ENCODE assay signal across 25 cellular contexts in genomic region chr9:133932176-133932575, GRCh38. TPM values are rescaled to one million over a fixed set of nuclear protein-coding genes. Genes with fewer than 3 reads are reported as not detected.
DNase-seq lines count a peak whose midpoint lies in the region; ATAC-seq and TF ChIP-seq lines count a peak whose summit lies in the region.
"Had no signal": no experiment of that assay in that cellular context is flagged by ENCODE, and none has a peak within 500 bp of the region (broad histone marks: within the 10 kb centered on the region; RNA-seq: fewer than 3 reads in every experiment).

No MANE protein-coding gene starts in this region.

- WGBS in heart right ventricle, 2 donors: 45 to 57% methylated on average over 15 of the region's 15 CpGs

- TF ChIP-seq CTCF in right atrium auricular region (IDR thresholded peaks at IDR 0.05) (no peak), heart right ventricle (IDR thresholded peaks at IDR 0.05) (no peak)

- no peaks in the 10 kb centered on the region for H3K9me3 ChIP-seq in right atrium auricular region
- no peaks in the 10 kb centered on the region for H3K9me3 ChIP-seq in heart right ventricle
- no peaks in the 10 kb centered on the region for H3K9me3 ChIP-seq in mucosa of stomach (ENCODE audit: control insufficient read depth, low read length)

- H3K4me1 ChIP-seq in right atrium auricular region (peaks cover 0 to 26% of the 10 kb centered on the region in 2 donors), heart right ventricle (peaks cover 3 to 44% (median 26%) of the 10 kb centered on the region in 9 donors), mucosa of stomach (ENCODE audit: control insufficient read depth, insufficient read depth, low read length) (peaks cover 69% of the 10 kb centered on the region)

- POLR2A ChIA-PET in activated CD4-positive, alpha-beta T cell treated with anti-CD3 and anti-CD28 coated beads for 36 hours (lab: Charles Lee): no interaction called here

- ATAC-seq in Right ventricle myocardium superior (ENCODE audit: poor library complexity) (no peak), heart right ventricle (peak in 4 of 8 donors; percentile 22 to 38 (median 30)), GM19035 (IDR thresholded peaks at IDR 0.05; ENCODE audit: unreplicated experiment) (no peak)
- no peak for ATAC-seq in activated CD4-positive, alpha-beta T cell treated with anti-CD3 and anti-CD28 coated beads for 36 hours
- ATAC-seq: stimulated activated naive CD8-positive, alpha-beta T cell treated with anti-CD3 and anti-CD28 coated beads, Interleukin-15, Interleukin-2, amounts not matched to agents 100 U/mL and 50 U/mL, for 24 hours had no signal

- peak overlapping the region; percentile 37 for H3K9ac ChIP-seq in mucosa of stomach (ENCODE audit: low read length)
- H3K9ac ChIP-seq: KMS-11 had no signal

- H3K4me3 ChIP-seq in right atrium auricular region (no peak overlapping the region), heart right ventricle (peak overlapping the region in 3 of 10 donors; percentile 8 to 11 (median 8)), mucosa of stomach (ENCODE audit: low read length) (no peak overlapping the region)
- H3K4me3 ChIP-seq: smooth muscle cell had no signal

- DNase-seq in Right ventricle myocardium superior: peak; percentile 59
- no peak for DNase-seq in right atrium auricular region (ENCODE audit: low spot score)
- DNase-seq in heart right ventricle: peak in 1 of 2 donors; percentile 41
- DNase-seq in dedifferentiated amniotic fluid mesenchymal stem cell (ENCODE audit: extremely low spot score): no peak
- no peak for DNase-seq in NCI-H146 (lab: John Stamatoyannopoulos, UW)
- no peak for DNase-seq in activated CD4-positive, alpha-beta T cell treated with anti-CD3 and anti-CD28 coated beads for 36 hours
- DNase-seq: activated B cell treated with CpG ODN at 0.5 μM for 24 hours; activated CD4-positive, alpha-beta T cell treated with anti-CD3 and anti-CD28 coated beads, Interleukin-2, amount 50 U/mL, for 48 hours; activated gamma-delta T cell; activated naive CD8-positive, alpha-beta T cell treated with anti-CD3 and anti-CD28 coated beads, Interleukin-2, amount 50 U/mL, for 24 hours; foreskin melanocyte; kidney; midbrain; MV-4-11; NCI-H526 treated with DMSO at 0.1 percent for 48 hours; stimulated activated CD4-positive, alpha-beta T cell treated with anti-CD3 and anti-CD28 coated beads, Interleukin-4, amount 100 ng/mL, for 24 hours; stimulated activated naive CD8-positive, alpha-beta T cell treated with anti-CD3 and anti-CD28 coated beads, Interleukin-15, Interleukin-2, amounts not matched to agents 100 U/mL and 50 U/mL, for 24 hours had no signal

- H3K4me3 Mint-ChIP-seq in activated CD4-positive, alpha-beta T cell treated with anti-CD3 and anti-CD28 coated beads for 36 hours: no peak overlapping the region
- H3K4me3 Mint-ChIP-seq: activated B cell treated with CpG ODN at 0.5 μM for 24 hours; activated naive CD8-positive, alpha-beta T cell treated with anti-CD3 and anti-CD28 coated beads, Interleukin-2, amount 50 U/mL, for 24 hours; B cell; natural killer cell treated with Interleukin-12 subunit alpha and Interleukin-12 subunit beta and Interleukin-15 and Interleukin-18, amount 100 ng/mL, for 72 hours had no signal

- no peaks in the 10 kb centered on the region for H3K4me1 Mint-ChIP-seq in activated CD4-positive, alpha-beta T cell treated with anti-CD3 and anti-CD28 coated beads for 36 hours
- H3K4me1 Mint-ChIP-seq: activated naive CD8-positive, alpha-beta T cell treated with anti-CD3 and anti-CD28 coated beads, Interleukin-2, amount 50 U/mL, for 24 hours had no signal

- H3K36me3 ChIP-seq in right atrium auricular region: no peaks in the 10 kb centered on the region
- peaks cover 0 to 4% (median 0%) of the 10 kb centered on the region in 9 donors for H3K36me3 ChIP-seq in heart right ventricle
- H3K36me3 ChIP-seq in mucosa of stomach (ENCODE audit: control insufficient read depth, insufficient read depth, low read length): no peaks in the 10 kb centered on the region

- H3K27ac Mint-ChIP-seq in activated CD4-positive, alpha-beta T cell treated with anti-CD3 and anti-CD28 coated beads for 36 hours: no peak overlapping the region
- H3K27ac Mint-ChIP-seq: activated B cell treated with CpG ODN at 0.5 μM for 24 hours; activated naive CD8-positive, alpha-beta T cell treated with anti-CD3 and anti-CD28 coated beads, Interleukin-2, amount 50 U/mL, for 24 hours; natural killer cell treated with Interleukin-12 subunit alpha and Interleukin-12 subunit beta and Interleukin-15 and Interleukin-18, amount 100 ng/mL, for 72 hours; progenitor cell of endocrine pancreas had no signal

- H3K27me3 ChIP-seq in right atrium auricular region: no peaks in the 10 kb centered on the region
- no peaks in the 10 kb centered on the region for H3K27me3 ChIP-seq in heart right ventricle
- no peaks in the 10 kb centered on the region for H3K27me3 ChIP-seq in mucosa of stomach (ENCODE audit: control insufficient read depth, insufficient read depth, low read length)

- intact Hi-C loops in Right ventricle myocardium superior (cut with DNase I): no loop called here
- intact Hi-C loops in heart right ventricle (cut with DNase I): no loop called here
- intact Hi-C loops in activated CD4-positive, alpha-beta T cell treated with anti-CD3 and anti-CD28 coated beads for 36 hours (cut with DNase I, micrococcal nuclease): no loop called here

- CTCF ChIA-PET in activated CD4-positive, alpha-beta T cell treated with anti-CD3 and anti-CD28 coated beads for 36 hours (lab: Charles Lee): no interaction called here

- no peaks in the 10 kb centered on the region for H3K27me3 Mint-ChIP-seq in activated CD4-positive, alpha-beta T cell treated with anti-CD3 and anti-CD28 coated beads for 36 hours
- H3K27me3 Mint-ChIP-seq: activated B cell treated with CpG ODN at 0.5 μM for 24 hours; activated naive CD8-positive, alpha-beta T cell treated with anti-CD3 and anti-CD28 coated beads, Interleukin-2, amount 50 U/mL, for 24 hours; B cell; natural killer cell treated with Interleukin-12 subunit alpha and Interleukin-12 subunit beta and Interleukin-15 and Interleukin-18, amount 100 ng/mL, for 72 hours; progenitor cell of endocrine pancreas had no signal

- H3K27ac ChIP-seq in right atrium auricular region: peak overlapping the region in 1 of 2 donors; percentile 43
- H3K27ac ChIP-seq in heart right ventricle: peak overlapping the region in 7 of 10 donors; percentile 13 to 63 (median 36)
- H3K27ac ChIP-seq: epithelial cell of prostate, KMS-11 had no signal

- no peaks in the 10 kb centered on the region for H3K36me3 Mint-ChIP-seq in activated CD4-positive, alpha-beta T cell treated with anti-CD3 and anti-CD28 coated beads for 36 hours (ENCODE audit: low read depth)
- H3K36me3 Mint-ChIP-seq: natural killer cell treated with Interleukin-12 subunit alpha and Interleukin-12 subunit beta and Interleukin-15 and Interleukin-18, amount 100 ng/mL, for 72 hours had no signal

- H3K9me3 Mint-ChIP-seq in activated CD4-positive, alpha-beta T cell treated with anti-CD3 and anti-CD28 coated beads for 36 hours (ENCODE audit: low read depth): no peaks in the 10 kb centered on the region
- H3K9me3 Mint-ChIP-seq: activated B cell treated with CpG ODN at 0.5 μM for 24 hours; activated naive CD8-positive, alpha-beta T cell treated with anti-CD3 and anti-CD28 coated beads, Interleukin-2, amount 50 U/mL, for 24 hours had no signal

RNA-seq across cellular contexts. Expression of gene VAV2, which starts 59.9 kb away (rescaled TPM):
- total RNA-seq in Right ventricle myocardium superior (4.9 TPM), right atrium auricular region (1 to 10 TPM; 3.4 to 6.0 TPM), heart right ventricle (1 to 10 TPM; 2.9 to 7.1 (median 5.0) TPM)
- 1 to 10 TPM; 4.3 to 5.7 TPM for polyA plus RNA-seq in heart right ventricle
- 1 to 10 TPM; 5.1 to 6.5 TPM for total RNA-seq in activated CD4-positive, alpha-beta T cell treated with anti-CD3 and anti-CD28 coated beads for 36 hours
